ENCODE assay signal across 8 cellular contexts in the genomic region with DNA sequence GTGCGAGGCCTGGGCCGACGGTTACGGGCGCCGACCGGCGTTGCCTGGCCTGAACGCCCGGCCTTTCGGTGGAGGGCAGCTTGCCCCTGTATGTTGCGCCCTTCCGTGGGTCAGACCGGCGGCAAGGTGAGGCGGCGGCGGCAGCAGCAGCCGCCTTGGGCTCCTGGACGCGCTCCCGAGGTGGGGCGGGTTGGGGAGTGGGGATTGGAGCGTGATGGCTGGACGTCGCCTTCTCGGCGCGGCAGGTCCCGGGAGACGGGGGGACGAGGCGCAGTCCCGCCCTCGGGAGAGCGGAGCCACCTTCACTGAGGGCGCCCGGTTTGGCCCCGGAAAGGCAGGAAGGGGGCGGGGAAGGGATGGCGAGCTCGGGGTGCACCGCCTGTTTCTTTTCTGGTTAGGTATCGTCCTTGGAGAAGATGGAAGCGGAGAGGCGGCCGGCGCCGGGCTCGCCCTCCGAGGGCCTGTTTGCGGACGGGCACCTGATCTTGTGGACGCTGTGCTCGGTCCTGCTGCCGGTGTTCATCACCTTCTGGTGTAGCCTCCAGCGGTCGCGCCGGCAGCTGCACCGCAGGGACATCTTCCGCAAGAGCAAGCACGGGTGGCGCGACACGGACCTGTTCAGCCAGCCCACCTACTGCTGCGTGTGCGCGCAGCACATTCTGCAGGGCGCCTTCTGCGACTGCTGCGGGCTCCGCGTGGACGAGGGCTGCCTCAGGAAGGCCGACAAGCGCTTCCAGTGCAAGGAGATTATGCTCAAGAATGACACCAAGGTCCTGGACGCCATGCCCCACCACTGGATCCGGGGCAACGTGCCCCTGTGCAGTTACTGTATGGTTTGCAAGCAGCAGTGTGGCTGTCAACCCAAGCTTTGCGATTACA. TPM values are rescaled to one million over a fixed set of nuclear protein-coding genes. Genes with fewer than 3 reads are reported as not detected.
DNase-seq lines count a peak whose midpoint lies in the region; ATAC-seq and TF ChIP-seq lines count a peak whose summit lies in the region.

No MANE protein-coding gene starts in this region.

- peak; percentile 36; the same call in 2 of the 3 replicates for TF ChIP-seq CTCF in GM12872 (IDR thresholded peaks at IDR 0.05; ENCODE audit: insufficient read depth, low read depth, low read length)
- TF ChIP-seq CTCF in chondrocyte (IDR thresholded peaks at IDR 0.05), result no peak
- no peak for TF ChIP-seq CTCF in lower leg skin (IDR thresholded peaks at IDR 0.05)

- no peaks in the 10 kb centered on the region for H3K27me3 Mint-ChIP-seq in chondrocyte (ENCODE audit: low read depth)

- 11 to 14% methylated on average over 39 to 51 of the region's 81 CpGs for WGBS in lower leg skin, 2 donors

- peak overlapping the region; percentile 54 for H3K4me3 ChIP-seq in lower leg skin (ENCODE audit: low read depth, poor library complexity, severe bottlenecking)

- DNase-seq in NCI-H1105 treated with DMSO at 0.1 percent for 48 hours (lab: John Stamatoyannopoulos, UW), result peak; percentile 46
- DNase-seq in activated CD4-positive, alpha-beta T cell treated with anti-CD3 and anti-CD28 coated beads for 24 hours (ENCODE audit: low read depth in 2 of 2), result peak; percentile 48 to 53
- no peak for DNase-seq in chondrocyte (ENCODE audit: low spot score)
- DNase-seq in lower leg skin (ENCODE audit: low spot score in 2 of 2), result peak; percentile 41 to 91
- DNase-seq in stimulated activated CD4-positive, alpha-beta T cell treated with anti-CD3 and anti-CD28 coated beads, TNF-alpha, amount 100 ng/mL, for 24 hours (ENCODE audit: low read depth in 3 of 3), result peak; percentile 32 to 69 (median 38)
- no peak for DNase-seq in AG20443 (ENCODE audit: low spot score)

- H3K27ac Mint-ChIP-seq in chondrocyte (ENCODE audit: unreplicated experiment), result peak overlapping the region; percentile 59

- peaks cover 2% of the 10 kb centered on the region for H3K36me3 Mint-ChIP-seq in chondrocyte (ENCODE audit: low read depth)

- H3K4me1 Mint-ChIP-seq in chondrocyte (ENCODE audit: low read depth), result peaks cover 16% of the 10 kb centered on the region

- no peaks in the 10 kb centered on the region for H3K9me3 Mint-ChIP-seq in chondrocyte (ENCODE audit: low read depth)

- intact Hi-C loops in lower leg skin (cut with DNase I; ENCODE audit: low total_unique reads), result no loop called here

- H3K4me3 Mint-ChIP-seq in chondrocyte (ENCODE audit: unreplicated experiment), result peak overlapping the region; percentile 87

- peak; percentile 28 for ATAC-seq in HG02571 (IDR thresholded peaks at IDR 0.05; ENCODE audit: unreplicated experiment)

- TF ChIP-seq POLR2A in lower leg skin (IDR thresholded peaks at IDR 0.05), result no peak

RNA-seq across cellular contexts. Expression of a gene that starts 0.7 kb away (rescaled TPM):
- total RNA-seq in chondrocyte (3.6 to 6.8 TPM (median 4.3 TPM) in 3 replicates), lower leg skin (1 to 10 TPM; 2.5 to 5.7 (median 3.2) TPM)

RNA-seq across cellular contexts. Expression of a gene that starts 0.9 kb away (rescaled TPM):
- 1.5 to 1.8 TPM (median 1.6 TPM) in 3 replicates for total RNA-seq in chondrocyte
- total RNA-seq in lower leg skin, result 1 to 10 TPM in 1 of 4 donors, under 1 TPM in 2, not detected in 1; 0.58 to 1.2 (median 0.88) TPM

Comparison
In these comparisons a context has a peak if more than half of its experiments do, and no peak if none do; other contexts are left out.
1. DNase-seq: peak in NCI-H1105 treated with DMSO at 0.1 percent for 48 hours (single experiment), activated CD4-positive, alpha-beta T cell treated with anti-CD3 and anti-CD28 coated beads for 24 hours (2 of 2), lower leg skin (2 of 2) and stimulated activated CD4-positive, alpha-beta T cell treated with anti-CD3 and anti-CD28 coated beads, TNF-alpha, amount 100 ng/mL, for 24 hours (3 of 3); none in chondrocyte (single experiment) and AG20443 (single experiment).